Comparison of ENCODE assay signal across 1 cellular context in the genomic region with DNA sequence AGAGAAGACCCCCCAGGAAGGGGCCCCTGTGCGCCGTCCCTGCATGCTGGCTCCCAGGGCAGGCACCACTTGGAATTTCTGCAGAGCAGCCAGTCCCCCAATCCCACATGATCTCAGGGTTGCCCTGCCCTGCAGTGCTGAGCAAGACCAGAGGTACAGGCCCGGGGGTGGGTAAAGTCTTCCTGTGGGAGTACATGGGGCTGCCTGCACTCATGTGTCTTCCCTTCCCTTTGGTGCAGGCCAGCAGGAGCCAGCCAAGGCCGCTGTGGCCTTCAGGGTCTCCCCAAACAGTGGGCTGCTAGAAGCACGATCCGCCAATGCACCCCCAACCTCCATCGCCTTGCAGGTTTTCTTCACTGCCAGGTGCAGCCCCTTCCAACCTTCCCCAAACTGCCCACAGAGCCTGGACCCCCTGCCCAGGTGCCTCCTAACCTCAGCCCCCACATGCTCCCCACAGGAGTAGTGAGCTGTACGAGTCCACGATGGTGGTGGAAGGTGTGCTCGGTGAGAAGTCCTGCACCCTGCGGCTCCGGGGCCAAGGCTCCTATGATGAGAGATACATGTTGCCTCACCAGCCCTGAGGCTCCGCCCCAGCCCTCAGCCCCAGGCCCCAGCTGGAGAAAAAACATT.
TF ChIP-seq lines count a peak whose summit lies in the region.

No MANE protein-coding gene starts in this region.

TF ChIP-seq in IMR-90, 13 proteins besides CTCF, POLR2A, EP300 and RAD21:
- TF ChIP-seq CEBPB (IDR thresholded peaks at IDR 0.05; ENCODE audit: low read depth, low read length) (no peak), MAFK (IDR thresholded peaks at IDR 0.05; ENCODE audit: low read depth, low read length) (no peak), BHLHE40 (IDR thresholded peaks at IDR 0.05; ENCODE audit: low read depth, low read length) (no peak), MAZ (IDR thresholded peaks at IDR 0.05; ENCODE audit: borderline replicate concordance, low read depth, low read length) (no peak), NFE2L2 (IDR thresholded peaks at IDR 0.05; ENCODE audit: low read depth, low read length) (no peak), SMC3 (IDR thresholded peaks at IDR 0.05; ENCODE audit: low read depth, low read length) (no peak), RFX5 (IDR thresholded peaks at IDR 0.05; ENCODE audit: low read depth, low read length) (no peak), FOS (IDR thresholded peaks at IDR 0.05; ENCODE audit: low read depth, low read length) (no peak), CHD1 (IDR thresholded peaks at IDR 0.05; ENCODE audit: low read depth, low read length) (no peak), RCOR1 (IDR thresholded peaks at IDR 0.05; ENCODE audit: insufficient replicate concordance, low read length) (no peak), MXI1 (IDR thresholded peaks at IDR 0.05; ENCODE audit: borderline replicate concordance, low read depth, low read length) (no peak)
- TF ChIP-seq, protein P1, sequence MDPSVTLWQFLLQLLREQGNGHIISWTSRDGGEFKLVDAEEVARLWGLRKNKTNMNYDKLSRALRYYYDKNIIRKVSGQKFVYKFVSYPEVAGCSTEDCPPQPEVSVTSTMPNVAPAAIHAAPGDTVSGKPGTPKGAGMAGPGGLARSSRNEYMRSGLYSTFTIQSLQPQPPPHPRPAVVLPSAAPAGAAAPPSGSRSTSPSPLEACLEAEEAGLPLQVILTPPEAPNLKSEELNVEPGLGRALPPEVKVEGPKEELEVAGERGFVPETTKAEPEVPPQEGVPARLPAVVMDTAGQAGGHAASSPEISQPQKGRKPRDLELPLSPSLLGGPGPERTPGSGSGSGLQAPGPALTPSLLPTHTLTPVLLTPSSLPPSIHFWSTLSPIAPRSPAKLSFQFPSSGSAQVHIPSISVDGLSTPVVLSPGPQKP (IDR thresholded peaks at IDR 0.05; ENCODE audit: borderline replicate concordance, low read depth, low read length): no peak
- TF ChIP-seq, protein P2, sequence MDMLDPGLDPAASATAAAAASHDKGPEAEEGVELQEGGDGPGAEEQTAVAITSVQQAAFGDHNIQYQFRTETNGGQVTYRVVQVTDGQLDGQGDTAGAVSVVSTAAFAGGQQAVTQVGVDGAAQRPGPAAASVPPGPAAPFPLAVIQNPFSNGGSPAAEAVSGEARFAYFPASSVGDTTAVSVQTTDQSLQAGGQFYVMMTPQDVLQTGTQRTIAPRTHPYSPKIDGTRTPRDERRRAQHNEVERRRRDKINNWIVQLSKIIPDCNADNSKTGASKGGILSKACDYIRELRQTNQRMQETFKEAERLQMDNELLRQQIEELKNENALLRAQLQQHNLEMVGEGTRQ (IDR thresholded peaks at IDR 0.05; ENCODE audit: low read depth, low read length): no peak
